In genomic region chr1:212260557-212261342, GRCh38 we compare ENCODE assay signal across 14 cellular contexts. TPM values are rescaled to one million over a fixed set of nuclear protein-coding genes. Genes with fewer than 3 reads are reported as not detected.
DNase-seq lines count a peak whose midpoint lies in the region; ATAC-seq and TF ChIP-seq lines count a peak whose summit lies in the region.
"Had no signal": no experiment of that assay in that cellular context is flagged by ENCODE, and none has a peak within 500 bp of the region (broad histone marks: within the 10 kb centered on the region; RNA-seq: fewer than 3 reads in every experiment).

No MANE protein-coding gene starts in this region.

- H3K4me3 Mint-ChIP-seq in activated naive CD4-positive, alpha-beta T cell treated with anti-CD3 and anti-CD28 coated beads for 36 hours = no peak overlapping the region
- H3K4me3 Mint-ChIP-seq in T-helper 2 cell treated with Interferon-gamma antibody and Interleukin-4, amounts not matched to agents 5 μg/mL and 100 μg/mL, for 36 hours = no peak overlapping the region

- H3K27ac ChIP-seq in hepatocyte = peak overlapping the region; percentile 59
- H3K27ac ChIP-seq in stomach = peak overlapping the region; percentile 37 to 85 (median 68)
- H3K27ac ChIP-seq: Peyer's patch, upper lobe of right lung, WERI-Rb-1 had no signal

- no peak overlapping the region for H2AFZ ChIP-seq in hepatocyte

- no peak for TF ChIP-seq CTCF in hepatocyte (IDR thresholded peaks at IDR 0.05; ENCODE audit: poor library complexity)
- no peak for TF ChIP-seq CTCF in stomach (IDR thresholded peaks at IDR 0.05)

- WGBS in hepatocyte (ENCODE audit: low lambda C conversion rate, missing lambda C conversion rate) = 99% methylated on average over 3 of the region's 3 CpGs
- WGBS in stomach, 5 donors = 75 to 96% (median 83%) methylated on average over 3 of the region's 3 CpGs

- no peaks in the 10 kb centered on the region for H3K9me3 Mint-ChIP-seq in activated naive CD4-positive, alpha-beta T cell treated with anti-CD3 and anti-CD28 coated beads for 36 hours
- H3K9me3 Mint-ChIP-seq in T-helper 2 cell treated with Interferon-gamma antibody and Interleukin-4, amounts not matched to agents 5 μg/mL and 100 μg/mL, for 36 hours = no peaks in the 10 kb centered on the region

- peaks cover 30% of the 10 kb centered on the region for H3K4me1 Mint-ChIP-seq in activated naive CD4-positive, alpha-beta T cell treated with anti-CD3 and anti-CD28 coated beads for 36 hours (ENCODE audit: low read depth)
- peaks cover 40% of the 10 kb centered on the region for H3K4me1 Mint-ChIP-seq in T-helper 2 cell treated with Interferon-gamma antibody and Interleukin-4, amounts not matched to agents 5 μg/mL and 100 μg/mL, for 36 hours (ENCODE audit: low read depth)

- H3K36me3 ChIP-seq in hepatocyte (replicated peaks; ENCODE audit: insufficient read depth, low read depth) (no peaks in the 10 kb centered on the region), stomach (no peaks in the 10 kb centered on the region)
- H3K36me3 ChIP-seq: Peyer's patch, upper lobe of right lung, WERI-Rb-1 had no signal

- H3K4me3 ChIP-seq in hepatocyte = no peak overlapping the region
- H3K4me3 ChIP-seq in stomach = no peak overlapping the region
- H3K4me3 ChIP-seq: Peyer's patch, upper lobe of right lung had no signal

- H3K36me3 Mint-ChIP-seq in activated naive CD4-positive, alpha-beta T cell treated with anti-CD3 and anti-CD28 coated beads for 36 hours (ENCODE audit: low read depth) = no peaks in the 10 kb centered on the region
- peaks cover 1% of the 10 kb centered on the region for H3K36me3 Mint-ChIP-seq in T-helper 2 cell treated with Interferon-gamma antibody and Interleukin-4, amounts not matched to agents 5 μg/mL and 100 μg/mL, for 36 hours (ENCODE audit: low read depth)

- H3K4me1 ChIP-seq in hepatocyte (ENCODE audit: insufficient read depth) = peaks cover 4% of the 10 kb centered on the region
- H3K4me1 ChIP-seq in stomach = peaks cover 9 to 18% (median 14%) of the 10 kb centered on the region in 4 donors

- TF ChIP-seq EP300 in stomach (IDR thresholded peaks at IDR 0.05) = no peak

- no peak overlapping the region for H3K4me2 ChIP-seq in hepatocyte

- no peaks in the 10 kb centered on the region for H3K27me3 Mint-ChIP-seq in activated naive CD4-positive, alpha-beta T cell treated with anti-CD3 and anti-CD28 coated beads for 36 hours (ENCODE audit: low read depth)
- H3K27me3 Mint-ChIP-seq in T-helper 2 cell treated with Interferon-gamma antibody and Interleukin-4, amounts not matched to agents 5 μg/mL and 100 μg/mL, for 36 hours (ENCODE audit: low read depth) = no peaks in the 10 kb centered on the region

- H3K9me3 ChIP-seq in hepatocyte (ENCODE audit: low read depth) = no peaks in the 10 kb centered on the region
- H3K9me3 ChIP-seq in stomach = no peaks in the 10 kb centered on the region
- H3K9me3 ChIP-seq: Peyer's patch, upper lobe of right lung had no signal

- CTCF ChIA-PET in activated naive CD4-positive, alpha-beta T cell treated with anti-CD3 and anti-CD28 coated beads for 36 hours (lab: Charles Lee) = interaction anchor here (0.7 to 1.1 kb wide), 4 partner anchors 108 to 226 kb away, joined by 4 to 6 read pairs (median 4); partner anchors contain the start of genes DTL and INTS7

- TF ChIP-seq POLR2A in stomach (IDR thresholded peaks at IDR 0.05) = no peak

- DNase-seq in activated naive CD4-positive, alpha-beta T cell treated with anti-CD3 and anti-CD28 coated beads for 36 hours = peak; percentile 51
- DNase-seq in activated naive CD4-positive, alpha-beta T cell treated with anti-CD3 and anti-CD28 coated beads, Interleukin-2, amount 50 U/mL, for 16 hours = no peak
- no peak for DNase-seq in T-helper 2 cell treated with Interferon-gamma antibody and Interleukin-4, amounts not matched to agents 5 μg/mL and 100 μg/mL, for 36 hours (ENCODE audit: low spot score)
- DNase-seq in hepatocyte (ENCODE audit: low spot score) = peak; percentile 68
- no peak for DNase-seq in stomach
- DNase-seq in middle frontal gyrus (ENCODE audit: extremely low spot score, low spot score) = no peak
- DNase-seq: AML-193, anterior cingulate cortex, NCI-H187, Peyer's patch, upper lobe of right lung, WERI-Rb-1 had no signal

- ATAC-seq in GM21528 (IDR thresholded peaks at IDR 0.05; ENCODE audit: low FRiP score, unreplicated experiment) = no peak
- ATAC-seq in HG03280 (IDR thresholded peaks at IDR 0.05; ENCODE audit: unreplicated experiment) = no peak
- ATAC-seq: upper lobe of right lung had no signal

- H3K27ac Mint-ChIP-seq in activated naive CD4-positive, alpha-beta T cell treated with anti-CD3 and anti-CD28 coated beads for 36 hours = peak overlapping the region; percentile 35
- peak overlapping the region; percentile 62 for H3K27ac Mint-ChIP-seq in T-helper 2 cell treated with Interferon-gamma antibody and Interleukin-4, amounts not matched to agents 5 μg/mL and 100 μg/mL, for 36 hours

- intact Hi-C loops in activated naive CD4-positive, alpha-beta T cell treated with anti-CD3 and anti-CD28 coated beads for 36 hours (cut with micrococcal nuclease) = loop anchor here (1.0 to 2.0 kb wide), 4 partner anchors 25 to 41 kb away; partner anchors contain the start of gene PPP2R5A
- intact Hi-C loops in stomach (cut with DNase I; ENCODE audit: low total_unique reads) = no loop called here

- no peaks in the 10 kb centered on the region for H3K27me3 ChIP-seq in hepatocyte
- no peaks in the 10 kb centered on the region for H3K27me3 ChIP-seq in stomach
- H3K27me3 ChIP-seq: Peyer's patch, upper lobe of right lung had no signal

- H4K20me1 ChIP-seq in hepatocyte (ENCODE audit: insufficient read depth, poor library complexity, severe bottlenecking) = no peaks in the 10 kb centered on the region

- no peaks in the 10 kb centered on the region for H3K79me2 ChIP-seq in hepatocyte

- no peaks in the 10 kb centered on the region for H3K9me2 ChIP-seq in hepatocyte (replicated peaks; ENCODE audit: insufficient read depth)

RNA-seq across cellular contexts. Expression of gene PPP2R5A, which starts 24.5 kb away (rescaled TPM):
- 10 to 100 TPM; 30.6 to 31.4 TPM for total RNA-seq in activated naive CD4-positive, alpha-beta T cell treated with anti-CD3 and anti-CD28 coated beads for 36 hours
- total RNA-seq in hepatocyte (40.2 and 40.5 TPM in 2 replicates), stomach (10 to 100 TPM; 38.4 to 69.6 (median 57.2) TPM)
- polyA plus RNA-seq in hepatocyte (19.9 and 22.0 TPM in 2 replicates), stomach (10 to 100 TPM; 40.4 to 72.6 (median 40.5) TPM)

Comparison
In these comparisons a context has a peak if more than half of its experiments do, and no peak if none do; other contexts are left out.
1. DNase-seq: peak in activated naive CD4-positive, alpha-beta T cell treated with anti-CD3 and anti-CD28 coated beads for 36 hours (single experiment) and hepatocyte (single experiment); none in activated naive CD4-positive, alpha-beta T cell treated with anti-CD3 and anti-CD28 coated beads, Interleukin-2, amount 50 U/mL, for 16 hours (single experiment), T-helper 2 cell treated with Interferon-gamma antibody and Interleukin-4, amounts not matched to agents 5 μg/mL and 100 μg/mL, for 36 hours (single experiment), stomach (single experiment) and middle frontal gyrus (single experiment).